ENCODE assay signal across 8 cellular contexts in the genomic region with DNA sequence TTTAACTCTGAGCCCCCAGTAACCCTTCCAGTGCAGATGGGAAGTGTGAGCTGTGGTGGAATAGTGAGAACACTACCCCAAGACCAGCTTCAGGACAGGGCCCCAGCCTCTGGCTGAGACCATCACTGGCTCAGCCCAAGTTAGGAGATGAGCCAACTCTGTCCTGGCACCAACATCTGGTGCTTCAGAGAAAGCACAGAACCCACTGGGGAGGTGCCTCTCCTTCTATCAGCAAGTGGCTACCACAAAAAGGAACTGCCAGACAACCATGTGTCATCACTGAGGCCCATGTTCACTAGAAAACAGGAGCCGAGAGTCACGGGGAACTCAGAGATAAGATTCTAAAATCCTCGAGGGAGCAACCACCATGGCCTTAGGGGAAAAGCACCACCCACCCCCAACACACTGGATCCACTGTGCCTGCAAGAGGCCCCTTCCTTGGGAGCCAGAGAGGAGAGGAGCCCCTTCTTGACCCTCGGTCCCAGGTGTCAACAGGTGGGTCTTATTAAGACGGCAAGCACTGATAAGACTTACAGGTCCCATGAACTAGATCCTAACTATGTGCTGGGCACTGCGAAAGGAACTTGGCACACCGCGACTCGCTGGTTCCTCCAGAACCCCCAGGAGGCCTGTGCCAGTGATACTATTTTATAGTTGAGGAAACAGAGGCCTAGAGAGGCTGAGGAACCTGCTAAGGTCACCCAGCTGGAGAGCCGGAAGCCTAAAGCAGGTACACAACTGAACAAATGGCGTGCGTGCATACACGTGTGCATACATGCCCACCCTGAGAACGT.
DNase-seq lines count a peak whose midpoint lies in the region; ATAC-seq and TF ChIP-seq lines count a peak whose summit lies in the region.

No MANE protein-coding gene starts in this region.

- ATAC-seq in HG02678 (IDR thresholded peaks at IDR 0.05; ENCODE audit: unreplicated experiment): peak; percentile 54

- peaks cover 49% of the 10 kb centered on the region for H3K4me1 ChIP-seq in muscle layer of colon (ENCODE audit: insufficient read depth, low read length)

- in situ Hi-C loops in SK-MEL-5 (cut with HindIII; ENCODE audit: low pct_unique_long_range_greater_than_20kb, low sequenced_read_pairs): no loop called here

- no peaks in the 10 kb centered on the region for H3K36me3 ChIP-seq in muscle layer of colon (ENCODE audit: insufficient read depth, low read length)

- H3K9me3 ChIP-seq in muscle layer of colon (ENCODE audit: low read length): no peaks in the 10 kb centered on the region

- no peak overlapping the region for H3K9ac ChIP-seq in muscle layer of colon (ENCODE audit: low read length)

- no peak for TF ChIP-seq CTCF in GM12865 (IDR thresholded peaks at IDR 0.05; ENCODE audit: insufficient read depth, low read depth, low read length, missing control alignments)

- H3K27ac ChIP-seq in muscle layer of colon (ENCODE audit: low read depth, low read length): peak overlapping the region; percentile 54

- H3K4me3 ChIP-seq in GM12865 (ENCODE audit: low read depth, low read length): no peak overlapping the region
- peak overlapping the region in 1 of 2 donors; percentile 25 for H3K4me3 ChIP-seq in muscle layer of colon (ENCODE audit: low read depth in 1 of 2, low read length in 2 of 2)

- H3K27me3 ChIP-seq in muscle layer of colon (ENCODE audit: control insufficient read depth in 1 of 2, insufficient read depth in 2 of 2, low read length in 2 of 2): no peaks in the 10 kb centered on the region

- DNase-seq in GM12865 (ENCODE audit: low read depth) (peak; percentile 58), SK-MEL-5 (ENCODE audit: low read depth, low spot score) (peak; percentile 15), HuH-7.5 (ENCODE audit: low spot score) (no peak), SK-N-DZ (ENCODE audit: low spot score) (no peak)
- DNase-seq in central memory CD4-positive, alpha-beta T cell: peak; percentile 46
- DNase-seq in effector CD4-positive, alpha-beta T cell: no peak

Comparison
In these comparisons a context has a peak if more than half of its experiments do, and no peak if none do; other contexts are left out.
1. DNase-seq: peak in GM12865 (single experiment), SK-MEL-5 (single experiment) and central memory CD4-positive, alpha-beta T cell (single experiment); none in effector CD4-positive, alpha-beta T cell (single experiment), HuH-7.5 (single experiment) and SK-N-DZ (single experiment).